Comparison of ENCODE assay signal across 18 cellular contexts in the genomic region with DNA sequence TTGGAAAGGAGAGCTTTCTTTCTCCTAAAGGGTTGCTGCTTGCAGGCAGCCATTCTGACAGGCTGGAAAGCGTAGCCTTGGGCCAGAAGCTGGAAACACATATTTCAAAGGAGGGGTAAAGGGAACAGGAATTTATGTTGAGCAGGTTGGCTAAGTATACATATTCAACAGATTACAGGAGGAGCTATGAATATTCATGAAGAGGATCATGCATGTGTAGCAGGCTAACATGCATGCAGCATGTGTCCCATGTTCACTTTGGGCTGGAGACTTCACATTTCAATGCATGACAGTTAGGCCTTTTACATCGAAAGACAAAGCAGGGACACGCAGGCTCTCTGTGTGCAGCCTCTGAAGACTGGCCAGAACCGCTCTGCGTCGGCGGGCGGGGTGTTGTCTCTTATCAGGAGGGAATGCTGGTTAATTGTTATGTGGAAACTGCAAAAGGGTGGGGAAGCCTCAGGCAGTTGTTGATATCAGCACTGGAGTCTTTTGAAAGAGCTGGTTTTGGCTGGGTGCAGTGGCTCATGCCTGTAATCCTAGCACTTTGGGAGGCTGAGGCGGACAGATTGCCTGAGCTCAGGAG. TPM values are rescaled to one million over a fixed set of nuclear protein-coding genes. Genes with fewer than 3 reads are reported as not detected.
DNase-seq lines count a peak whose midpoint lies in the region; ATAC-seq and TF ChIP-seq lines count a peak whose summit lies in the region.
"Had no signal": no experiment of that assay in that cellular context is flagged by ENCODE, and none has a peak within 500 bp of the region (broad histone marks: within the 10 kb centered on the region; RNA-seq: fewer than 3 reads in every experiment).

No MANE protein-coding gene starts in this region.

- peak in 62 of 76 experiments; percentile 1 to 65 (median 24) for DNase-seq in HUDEP-2 (lab: John Stamatoyannopoulos, UW; ENCODE audit: unreplicated experiment in 76 of 76)
- peak; percentile 53 for DNase-seq in OCI-M1 (lab: John Stamatoyannopoulos, UW)
- peak; percentile 84 for DNase-seq in fibroblast of the aortic adventitia (ENCODE audit: low read depth)
- peak; percentile 65 for DNase-seq in sciatic nerve (ENCODE audit: low spot score)
- no peak for DNase-seq in activated CD4-positive, CD25-positive, alpha-beta regulatory T cell treated with anti-CD3 and anti-CD28 coated beads, Interleukin-2, amount 50 U/mL, for 72 hours
- DNase-seq in NCI-H1417 (lab: John Stamatoyannopoulos, UW): no peak
- DNase-seq in COLO829 (ENCODE audit: low spot score): no peak
- DNase-seq: activated CD4-positive, alpha-beta T cell treated with anti-CD3 and anti-CD28 coated beads for 48 hours; activated CD8-positive, alpha-beta memory T cell treated with anti-CD3 and anti-CD28 coated beads, Interleukin-2, amount 50 U/mL, for 4 hours; cerebellar nuclear complex; DMS 273 treated with DMSO at 0.1 percent for 48 hours; NCI-H146; NCI-H345; stimulated activated naive CD4-positive, alpha-beta T cell treated with Interleukin-2 at 50 U/mL for 16 hours had no signal

- ATAC-seq in sciatic nerve (peak; percentile 80), GM21447 (IDR thresholded peaks at IDR 0.05; ENCODE audit: unreplicated experiment) (no peak)

- intact Hi-C loops in sciatic nerve (cut with DNase I): no loop called here

- no peak overlapping the region for H3K4me3 ChIP-seq in fibroblast of the aortic adventitia (ENCODE audit: low read depth, low read length)
- H3K4me3 ChIP-seq: prostate gland, SJSA1, upper lobe of left lung had no signal

- no peak for TF ChIP-seq CTCF in fibroblast of the aortic adventitia (IDR thresholded peaks at IDR 0.05; ENCODE audit: insufficient read depth, low read length)

RNA-seq across cellular contexts. Expression of a gene that starts 31.5 kb away (rescaled TPM):
- 36.2 and 40.8 TPM in 2 replicates for total RNA-seq in fibroblast of the aortic adventitia (ENCODE audit: low replicate concordance)
- total RNA-seq in sciatic nerve: 17.6 TPM

RNA-seq across cellular contexts. Expression of a gene that starts 31.8 kb away (rescaled TPM):
- total RNA-seq in fibroblast of the aortic adventitia (ENCODE audit: low replicate concordance) (29.9 and 31.0 TPM in 2 replicates), sciatic nerve (30.9 TPM)

Comparison
In these comparisons a context has a peak if more than half of its experiments do, and no peak if none do; other contexts are left out.
1. DNase-seq: peak in HUDEP-2 (62 of 76), OCI-M1 (single experiment), fibroblast of the aortic adventitia (single experiment) and sciatic nerve (single experiment); none in activated CD4-positive, CD25-positive, alpha-beta regulatory T cell treated with anti-CD3 and anti-CD28 coated beads, Interleukin-2, amount 50 U/mL, for 72 hours (single experiment), NCI-H1417 (0 of 3) and COLO829 (single experiment).